ENCODE assay signal across 7 cellular contexts in the genomic region with DNA sequence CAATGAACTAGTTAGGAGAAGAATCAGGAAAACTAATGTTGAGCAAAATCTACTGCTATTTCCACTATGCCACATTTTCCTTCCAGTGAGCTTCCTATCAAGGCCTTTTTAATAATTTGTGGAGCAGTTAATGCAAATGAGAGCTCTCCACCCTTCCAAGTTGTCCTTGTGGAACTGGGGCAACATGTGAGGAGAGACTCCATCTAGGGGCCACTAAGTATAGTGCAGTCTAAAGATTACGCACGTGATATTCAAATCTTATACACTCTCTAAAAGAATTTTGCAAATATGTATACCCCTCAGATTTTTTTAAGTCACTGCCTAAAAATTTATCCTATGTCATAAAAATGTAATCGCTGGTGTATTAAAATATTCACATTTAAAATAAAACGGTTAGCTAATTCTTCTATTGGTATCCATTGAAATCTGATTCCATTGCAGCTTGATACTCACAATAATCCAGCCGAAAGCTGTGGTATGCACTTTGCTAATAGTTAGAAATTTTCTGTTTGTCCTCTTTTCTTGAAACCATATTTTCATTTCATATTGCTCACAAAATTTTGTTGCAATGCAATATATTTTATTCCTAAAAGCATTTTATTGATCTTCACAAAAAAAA.
A peak's percentile ranks its signal among the peaks of the same experiment; 100 is the strongest.
DNase-seq lines count a peak whose midpoint lies in the region; ATAC-seq and TF ChIP-seq lines count a peak whose summit lies in the region.

No MANE protein-coding gene starts in this region.

- DNase-seq in HT-29 (ENCODE audit: low spot score) (peak; percentile 30), RWPE2 (ENCODE audit: low spot score) (no peak), germinal center (ENCODE audit: low spot score) (peak; percentile 7), thyroid gland (no peak), activated gamma-delta T cell (lab: John Stamatoyannopoulos, UW) (no peak)

- H3K9me3 ChIP-seq in RWPE2 (ENCODE audit: severe bottlenecking) (no peaks in the 10 kb centered on the region), thyroid gland (no peaks in the 10 kb centered on the region)

- ATAC-seq in RWPE2 (ENCODE audit: low read depth) (0 out of 3 replicates have a peak, but pooled peaks have one; percentile 45), GM18511 (IDR thresholded peaks at IDR 0.05; ENCODE audit: unreplicated experiment) (no peak)

- peak; percentile 79 for TF ChIP-seq CTCF in GM12872 (IDR thresholded peaks at IDR 0.05; ENCODE audit: insufficient read depth, low read depth, low read length)
- peak; percentile 73 for TF ChIP-seq CTCF in RWPE2 (IDR thresholded peaks at IDR 0.05; ENCODE audit: poor library complexity, severe bottlenecking)
- peak in 4 of 6 experiments; percentile 39 to 71 (median 53) for TF ChIP-seq CTCF in thyroid gland (IDR thresholded peaks at IDR 0.05)

- WGBS in thyroid gland, 2 donors, result 11 to 14% methylated on average over 5 of the region's 5 CpGs

- intact Hi-C loops in thyroid gland (cut with DNase I), result no loop called here

- H3K4me1 ChIP-seq in RWPE2 (ENCODE audit: insufficient read depth, poor library complexity, severe bottlenecking), result no peaks in the 10 kb centered on the region
- H3K4me1 ChIP-seq in thyroid gland, result no peaks in the 10 kb centered on the region

- peaks cover 2% of the 10 kb centered on the region for H3K27me3 ChIP-seq in RWPE2 (ENCODE audit: insufficient read depth, poor library complexity, severe bottlenecking)
- no peaks in the 10 kb centered on the region for H3K27me3 ChIP-seq in thyroid gland

- H3K27ac ChIP-seq in RWPE2 (ENCODE audit: poor library complexity, severe bottlenecking) (no peak overlapping the region), thyroid gland (no peak overlapping the region)

- no peaks in the 10 kb centered on the region for H3K36me3 ChIP-seq in RWPE2 (ENCODE audit: low read depth)
- H3K36me3 ChIP-seq in thyroid gland, result no peaks in the 10 kb centered on the region

- H3K4me3 ChIP-seq in RWPE2 (ENCODE audit: severe bottlenecking), result no peak overlapping the region
- H3K4me3 ChIP-seq in thyroid gland (replicated peaks in 1 of 3), result no peak overlapping the region

- no peak for TF ChIP-seq POLR2A in thyroid gland (IDR thresholded peaks at IDR 0.05)

Comparison
In these comparisons a context has a peak if more than half of its experiments do, and no peak if none do; other contexts are left out.
1. DNase-seq: peak in HT-29 (single experiment) and germinal center (single experiment); none in RWPE2 (single experiment), thyroid gland (0 of 2) and activated gamma-delta T cell (single experiment).
2. Peak in every context shown above with its lines, with median percentiles within 50 percentile points of each other: CTCF ChIP-seq.